Comparison of ENCODE assay signal across 1 cellular context in the genomic region with DNA sequence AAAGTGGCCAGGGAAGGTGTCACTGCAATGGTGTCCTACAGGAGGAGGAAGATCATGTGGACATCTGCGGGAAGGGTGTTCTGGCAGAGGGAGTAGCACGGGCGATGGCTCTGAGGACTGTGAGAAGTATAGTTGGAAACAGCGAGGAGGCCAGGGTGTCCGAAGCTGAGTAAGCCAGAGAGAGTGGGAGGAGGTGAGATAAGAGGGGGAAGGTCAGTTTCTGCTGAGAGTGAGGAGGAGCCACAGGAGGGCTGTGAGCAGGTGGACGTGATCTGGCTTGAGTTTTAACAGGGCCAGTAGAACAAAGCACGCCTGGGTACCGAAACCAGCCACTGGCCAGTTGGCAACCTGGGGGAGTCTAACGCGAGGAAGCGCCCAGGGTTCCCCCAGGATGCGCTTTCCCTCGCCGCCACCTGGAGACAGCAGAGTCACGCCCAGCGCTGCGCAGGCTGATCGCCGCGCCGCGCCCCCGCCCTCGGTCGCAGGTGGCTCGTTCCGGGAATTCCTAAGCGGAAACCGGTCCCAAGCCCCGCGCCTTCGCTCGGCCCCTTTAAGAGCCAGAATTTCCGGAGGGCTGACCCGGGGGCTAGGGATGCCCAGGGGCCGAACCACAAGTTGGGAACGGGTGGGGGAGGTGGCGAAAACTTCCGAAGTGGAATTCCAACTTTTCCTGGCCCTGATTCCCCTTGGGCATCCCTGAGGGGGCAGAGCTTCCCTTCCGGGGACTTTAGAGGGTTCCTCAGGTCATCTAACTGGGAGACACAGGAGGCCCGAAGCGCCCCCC.
TF ChIP-seq lines count a peak whose summit lies in the region.

No MANE protein-coding gene starts in this region.

TF ChIP-seq in H1, 55 proteins besides CTCF, POLR2A, EP300 and RAD21:
- no peak for TF ChIP-seq SUZ12 (IDR thresholded peaks at IDR 0.05; ENCODE audit: low read length)
- TF ChIP-seq, protein P1, sequence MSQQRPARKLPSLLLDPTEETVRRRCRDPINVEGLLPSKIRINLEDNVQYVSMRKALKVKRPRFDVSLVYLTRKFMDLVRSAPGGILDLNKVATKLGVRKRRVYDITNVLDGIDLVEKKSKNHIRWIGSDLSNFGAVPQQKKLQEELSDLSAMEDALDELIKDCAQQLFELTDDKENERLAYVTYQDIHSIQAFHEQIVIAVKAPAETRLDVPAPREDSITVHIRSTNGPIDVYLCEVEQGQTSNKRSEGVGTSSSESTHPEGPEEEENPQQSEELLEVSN (IDR thresholded peaks at IDR 0.05) = peak; percentile 9
- TF ChIP-seq SP4 (IDR thresholded peaks at IDR 0.05; ENCODE audit: low read length) = no peak
- TF ChIP-seq SIRT6 (IDR thresholded peaks at IDR 0.05; ENCODE audit: low read length) = no peak
- TF ChIP-seq CREB1 (IDR thresholded peaks at IDR 0.05) = peak; percentile 63
- TF ChIP-seq CHD1 (IDR thresholded peaks at IDR 0.05; ENCODE audit: low read depth, low read length) = no peak
- TF ChIP-seq TAF7 (optimal IDR thresholded peaks at IDR 0.05; ENCODE audit: borderline replicate concordance, low read depth, low read length) = peak; percentile 59
- TF ChIP-seq BRCA1 (IDR thresholded peaks at IDR 0.05; ENCODE audit: low read depth, low read length) = no peak
- TF ChIP-seq KDM5A (IDR thresholded peaks at IDR 0.05; ENCODE audit: low read length) = no peak
- TF ChIP-seq MAFK (IDR thresholded peaks at IDR 0.05; ENCODE audit: low read depth, low read length) = peak; percentile 25; the same call in 1 of the 2 replicates
- TF ChIP-seq JUND (IDR thresholded peaks at IDR 0.05; ENCODE audit: low read length) = no peak
- TF ChIP-seq PHF8 (conservative IDR thresholded peaks at IDR 0.05; ENCODE audit: low read depth, low read length) = 0 out of 2 replicates have a peak, but pooled peaks have one; percentile 18
- TF ChIP-seq TBP (IDR thresholded peaks at IDR 0.05; ENCODE audit: low read depth, low read length) = peak; percentile 66
- TF ChIP-seq EZH2 (IDR thresholded peaks at IDR 0.05; ENCODE audit: low read depth, low read length, severe bottlenecking) = no peak
- TF ChIP-seq SAP30 (IDR thresholded peaks at IDR 0.05; ENCODE audit: insufficient read depth, insufficient replicate concordance, low read length) = no peak
- TF ChIP-seq TAF1 (IDR thresholded peaks at IDR 0.05; ENCODE audit: low read depth, low read length) = peak; percentile 45; the same call in 1 of the 2 replicates
- TF ChIP-seq CBX8 (IDR thresholded peaks at IDR 0.05; ENCODE audit: borderline replicate concordance, low read depth, low read length) = no peak
- TF ChIP-seq BACH1 (IDR thresholded peaks at IDR 0.05; ENCODE audit: low read length) = peak; percentile 51
- TF ChIP-seq, protein P2, sequence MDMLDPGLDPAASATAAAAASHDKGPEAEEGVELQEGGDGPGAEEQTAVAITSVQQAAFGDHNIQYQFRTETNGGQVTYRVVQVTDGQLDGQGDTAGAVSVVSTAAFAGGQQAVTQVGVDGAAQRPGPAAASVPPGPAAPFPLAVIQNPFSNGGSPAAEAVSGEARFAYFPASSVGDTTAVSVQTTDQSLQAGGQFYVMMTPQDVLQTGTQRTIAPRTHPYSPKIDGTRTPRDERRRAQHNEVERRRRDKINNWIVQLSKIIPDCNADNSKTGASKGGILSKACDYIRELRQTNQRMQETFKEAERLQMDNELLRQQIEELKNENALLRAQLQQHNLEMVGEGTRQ (IDR thresholded peaks at IDR 0.05; ENCODE audit: low read length) = peak; percentile 21; the same call in 1 of the 2 replicates
- peak; percentile 73; the same call in 1 of the 2 replicates for TF ChIP-seq GABPA (IDR thresholded peaks at IDR 0.05; ENCODE audit: borderline replicate concordance, insufficient read depth, low read length)
- TF ChIP-seq SP1 (IDR thresholded peaks at IDR 0.05; ENCODE audit: low read depth, low read length) = peak; percentile 75
- TF ChIP-seq ZNF274 (IDR thresholded peaks at IDR 0.05; ENCODE audit: borderline replicate concordance, extremely low read depth, low read length) = no peak
- TF ChIP-seq CBX5 (IDR thresholded peaks at IDR 0.05; ENCODE audit: low read depth, low read length) = no peak
- no peak for TF ChIP-seq YY1 (IDR thresholded peaks at IDR 0.05; ENCODE audit: low read depth, low read length)
- no peak for TF ChIP-seq POU5F1 (IDR thresholded peaks at IDR 0.05; ENCODE audit: low read depth, low read length)
- TF ChIP-seq, protein P3, sequence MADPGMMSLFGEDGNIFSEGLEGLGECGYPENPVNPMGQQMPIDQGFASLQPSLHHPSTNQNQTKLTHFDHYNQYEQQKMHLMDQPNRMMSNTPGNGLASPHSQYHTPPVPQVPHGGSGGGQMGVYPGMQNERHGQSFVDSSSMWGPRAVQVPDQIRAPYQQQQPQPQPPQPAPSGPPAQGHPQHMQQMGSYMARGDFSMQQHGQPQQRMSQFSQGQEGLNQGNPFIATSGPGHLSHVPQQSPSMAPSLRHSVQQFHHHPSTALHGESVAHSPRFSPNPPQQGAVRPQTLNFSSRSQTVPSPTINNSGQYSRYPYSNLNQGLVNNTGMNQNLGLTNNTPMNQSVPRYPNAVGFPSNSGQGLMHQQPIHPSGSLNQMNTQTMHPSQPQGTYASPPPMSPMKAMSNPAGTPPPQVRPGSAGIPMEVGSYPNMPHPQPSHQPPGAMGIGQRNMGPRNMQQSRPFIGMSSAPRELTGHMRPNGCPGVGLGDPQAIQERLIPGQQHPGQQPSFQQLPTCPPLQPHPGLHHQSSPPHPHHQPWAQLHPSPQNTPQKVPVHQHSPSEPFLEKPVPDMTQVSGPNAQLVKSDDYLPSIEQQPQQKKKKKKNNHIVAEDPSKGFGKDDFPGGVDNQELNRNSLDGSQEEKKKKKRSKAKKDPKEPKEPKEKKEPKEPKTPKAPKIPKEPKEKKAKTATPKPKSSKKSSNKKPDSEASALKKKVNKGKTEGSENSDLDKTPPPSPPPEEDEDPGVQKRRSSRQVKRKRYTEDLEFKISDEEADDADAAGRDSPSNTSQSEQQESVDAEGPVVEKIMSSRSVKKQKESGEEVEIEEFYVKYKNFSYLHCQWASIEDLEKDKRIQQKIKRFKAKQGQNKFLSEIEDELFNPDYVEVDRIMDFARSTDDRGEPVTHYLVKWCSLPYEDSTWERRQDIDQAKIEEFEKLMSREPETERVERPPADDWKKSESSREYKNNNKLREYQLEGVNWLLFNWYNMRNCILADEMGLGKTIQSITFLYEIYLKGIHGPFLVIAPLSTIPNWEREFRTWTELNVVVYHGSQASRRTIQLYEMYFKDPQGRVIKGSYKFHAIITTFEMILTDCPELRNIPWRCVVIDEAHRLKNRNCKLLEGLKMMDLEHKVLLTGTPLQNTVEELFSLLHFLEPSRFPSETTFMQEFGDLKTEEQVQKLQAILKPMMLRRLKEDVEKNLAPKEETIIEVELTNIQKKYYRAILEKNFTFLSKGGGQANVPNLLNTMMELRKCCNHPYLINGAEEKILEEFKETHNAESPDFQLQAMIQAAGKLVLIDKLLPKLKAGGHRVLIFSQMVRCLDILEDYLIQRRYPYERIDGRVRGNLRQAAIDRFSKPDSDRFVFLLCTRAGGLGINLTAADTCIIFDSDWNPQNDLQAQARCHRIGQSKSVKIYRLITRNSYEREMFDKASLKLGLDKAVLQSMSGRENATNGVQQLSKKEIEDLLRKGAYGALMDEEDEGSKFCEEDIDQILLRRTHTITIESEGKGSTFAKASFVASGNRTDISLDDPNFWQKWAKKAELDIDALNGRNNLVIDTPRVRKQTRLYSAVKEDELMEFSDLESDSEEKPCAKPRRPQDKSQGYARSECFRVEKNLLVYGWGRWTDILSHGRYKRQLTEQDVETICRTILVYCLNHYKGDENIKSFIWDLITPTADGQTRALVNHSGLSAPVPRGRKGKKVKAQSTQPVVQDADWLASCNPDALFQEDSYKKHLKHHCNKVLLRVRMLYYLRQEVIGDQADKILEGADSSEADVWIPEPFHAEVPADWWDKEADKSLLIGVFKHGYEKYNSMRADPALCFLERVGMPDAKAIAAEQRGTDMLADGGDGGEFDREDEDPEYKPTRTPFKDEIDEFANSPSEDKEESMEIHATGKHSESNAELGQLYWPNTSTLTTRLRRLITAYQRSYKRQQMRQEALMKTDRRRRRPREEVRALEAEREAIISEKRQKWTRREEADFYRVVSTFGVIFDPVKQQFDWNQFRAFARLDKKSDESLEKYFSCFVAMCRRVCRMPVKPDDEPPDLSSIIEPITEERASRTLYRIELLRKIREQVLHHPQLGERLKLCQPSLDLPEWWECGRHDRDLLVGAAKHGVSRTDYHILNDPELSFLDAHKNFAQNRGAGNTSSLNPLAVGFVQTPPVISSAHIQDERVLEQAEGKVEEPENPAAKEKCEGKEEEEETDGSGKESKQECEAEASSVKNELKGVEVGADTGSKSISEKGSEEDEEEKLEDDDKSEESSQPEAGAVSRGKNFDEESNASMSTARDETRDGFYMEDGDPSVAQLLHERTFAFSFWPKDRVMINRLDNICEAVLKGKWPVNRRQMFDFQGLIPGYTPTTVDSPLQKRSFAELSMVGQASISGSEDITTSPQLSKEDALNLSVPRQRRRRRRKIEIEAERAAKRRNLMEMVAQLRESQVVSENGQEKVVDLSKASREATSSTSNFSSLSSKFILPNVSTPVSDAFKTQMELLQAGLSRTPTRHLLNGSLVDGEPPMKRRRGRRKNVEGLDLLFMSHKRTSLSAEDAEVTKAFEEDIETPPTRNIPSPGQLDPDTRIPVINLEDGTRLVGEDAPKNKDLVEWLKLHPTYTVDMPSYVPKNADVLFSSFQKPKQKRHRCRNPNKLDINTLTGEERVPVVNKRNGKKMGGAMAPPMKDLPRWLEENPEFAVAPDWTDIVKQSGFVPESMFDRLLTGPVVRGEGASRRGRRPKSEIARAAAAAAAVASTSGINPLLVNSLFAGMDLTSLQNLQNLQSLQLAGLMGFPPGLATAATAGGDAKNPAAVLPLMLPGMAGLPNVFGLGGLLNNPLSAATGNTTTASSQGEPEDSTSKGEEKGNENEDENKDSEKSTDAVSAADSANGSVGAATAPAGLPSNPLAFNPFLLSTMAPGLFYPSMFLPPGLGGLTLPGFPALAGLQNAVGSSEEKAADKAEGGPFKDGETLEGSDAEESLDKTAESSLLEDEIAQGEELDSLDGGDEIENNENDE (IDR thresholded peaks at IDR 0.05; ENCODE audit: insufficient replicate concordance, low read length) = no peak
- TF ChIP-seq CTBP2 (IDR thresholded peaks at IDR 0.05; ENCODE audit: borderline replicate concordance, insufficient read depth, insufficient read length, low read length) = no peak
- no peak for TF ChIP-seq SIX5 (IDR thresholded peaks at IDR 0.05; ENCODE audit: low read depth, low read length)
- TF ChIP-seq CHD2 (IDR thresholded peaks at IDR 0.05; ENCODE audit: low read length) = 0 out of 2 replicates have a peak, but pooled peaks have one; percentile 28
- TF ChIP-seq ASH2L (IDR thresholded peaks at IDR 0.05; ENCODE audit: low read length) = peak; percentile 91
- peak; percentile 85 for TF ChIP-seq EGR1 (IDR thresholded peaks at IDR 0.05; ENCODE audit: borderline replicate concordance, low read depth, low read length)
- no peak for TF ChIP-seq HDAC6 (IDR thresholded peaks at IDR 0.05; ENCODE audit: low read depth, low read length)
- TF ChIP-seq, protein P4, sequence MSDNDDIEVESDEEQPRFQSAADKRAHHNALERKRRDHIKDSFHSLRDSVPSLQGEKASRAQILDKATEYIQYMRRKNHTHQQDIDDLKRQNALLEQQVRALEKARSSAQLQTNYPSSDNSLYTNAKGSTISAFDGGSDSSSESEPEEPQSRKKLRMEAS (IDR thresholded peaks at IDR 0.05) = peak; percentile 84
- TF ChIP-seq, protein P5, sequence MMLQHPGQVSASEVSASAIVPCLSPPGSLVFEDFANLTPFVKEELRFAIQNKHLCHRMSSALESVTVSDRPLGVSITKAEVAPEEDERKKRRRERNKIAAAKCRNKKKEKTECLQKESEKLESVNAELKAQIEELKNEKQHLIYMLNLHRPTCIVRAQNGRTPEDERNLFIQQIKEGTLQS (IDR thresholded peaks at IDR 0.05; ENCODE audit: insufficient read depth, low read depth, low read length) = no peak
- TF ChIP-seq KDM4A (IDR thresholded peaks at IDR 0.05; ENCODE audit: low read depth, low read length, severe bottlenecking) = peak; percentile 24
- peak; percentile 46 for TF ChIP-seq NRF1 (IDR thresholded peaks at IDR 0.05; ENCODE audit: low read depth, low read length)
- peak in 1 of 2 experiments; percentile 14; a peak in 1 of 4 replicates for TF ChIP-seq SIN3A (conservative IDR thresholded peaks at IDR 0.05 in 1 of 2, IDR thresholded peaks at IDR 0.05 in 1 of 2; ENCODE audit: low read depth in 1 of 2, low read length in 2 of 2)
- TF ChIP-seq RXRA (IDR thresholded peaks at IDR 0.05; ENCODE audit: insufficient read depth, low read depth, low read length) = no peak
- TF ChIP-seq SRF (IDR thresholded peaks at IDR 0.05; ENCODE audit: low read depth, low read length) = no peak
- TF ChIP-seq FOSL1 (IDR thresholded peaks at IDR 0.05; ENCODE audit: insufficient read depth, low read depth, low read length) = no peak
- TF ChIP-seq RBBP5 (IDR thresholded peaks at IDR 0.05; ENCODE audit: borderline replicate concordance, low read depth, low read length) = peak; percentile 75
- no peak for TF ChIP-seq RNF2 (IDR thresholded peaks at IDR 0.05; ENCODE audit: borderline replicate concordance, low read depth, low read length, missing control alignments, poor library complexity, severe bottlenecking)
- no peak for TF ChIP-seq JUN (IDR thresholded peaks at IDR 0.05; ENCODE audit: low read depth, low read length)
- no peak for TF ChIP-seq CEBPB (IDR thresholded peaks at IDR 0.05; ENCODE audit: low read depth, low read length)
- TF ChIP-seq SP2 (IDR thresholded peaks at IDR 0.05; ENCODE audit: low read length) = no peak
- TF ChIP-seq NANOG (IDR thresholded peaks at IDR 0.05; ENCODE audit: insufficient read depth, low read depth, low read length, poor library complexity, severe bottlenecking) = peak; percentile 46
- TF ChIP-seq HDAC2 (IDR thresholded peaks at IDR 0.05; ENCODE audit: borderline replicate concordance in 1 of 2, low read depth in 2 of 2, low read length in 2 of 2) = peak in 1 of 2 experiments; percentile 97; a peak in 2 of 4 replicates
- peak; percentile 77 for TF ChIP-seq POLR2AphosphoS5 (IDR thresholded peaks at IDR 0.05; ENCODE audit: low read depth, low read length)
- TF ChIP-seq KDM1A (IDR thresholded peaks at IDR 0.05; ENCODE audit: borderline replicate concordance, low read length) = peak; percentile 98
- no peak for TF ChIP-seq BCL11A (IDR thresholded peaks at IDR 0.05; ENCODE audit: low read depth in 2 of 2, low read length in 2 of 2)
- peak; percentile 94 for TF ChIP-seq TCF12 (IDR thresholded peaks at IDR 0.05; ENCODE audit: low read depth, low read length)
- no peak for TF ChIP-seq GTF2F1 (IDR thresholded peaks at IDR 0.05; ENCODE audit: borderline replicate concordance, low read depth, low read length)
- TF ChIP-seq, protein P6, sequence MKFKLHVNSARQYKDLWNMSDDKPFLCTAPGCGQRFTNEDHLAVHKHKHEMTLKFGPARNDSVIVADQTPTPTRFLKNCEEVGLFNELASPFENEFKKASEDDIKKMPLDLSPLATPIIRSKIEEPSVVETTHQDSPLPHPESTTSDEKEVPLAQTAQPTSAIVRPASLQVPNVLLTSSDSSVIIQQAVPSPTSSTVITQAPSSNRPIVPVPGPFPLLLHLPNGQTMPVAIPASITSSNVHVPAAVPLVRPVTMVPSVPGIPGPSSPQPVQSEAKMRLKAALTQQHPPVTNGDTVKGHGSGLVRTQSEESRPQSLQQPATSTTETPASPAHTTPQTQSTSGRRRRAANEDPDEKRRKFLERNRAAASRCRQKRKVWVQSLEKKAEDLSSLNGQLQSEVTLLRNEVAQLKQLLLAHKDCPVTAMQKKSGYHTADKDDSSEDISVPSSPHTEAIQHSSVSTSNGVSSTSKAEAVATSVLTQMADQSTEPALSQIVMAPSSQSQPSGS (IDR thresholded peaks at IDR 0.05; ENCODE audit: low read length) = no peak
- TF ChIP-seq TEAD4 (IDR thresholded peaks at IDR 0.05; ENCODE audit: low read depth, low read length) = peak; percentile 69
- TF ChIP-seq RFX5 (IDR thresholded peaks at IDR 0.05; ENCODE audit: borderline replicate concordance, low read depth, low read length) = peak; percentile 58; the same call in 1 of the 2 replicates
